8 cellular contexts compared by ENCODE assay signal in genomic region chr2:54903736-54904554, GRCh38.
DNase-seq lines count a peak whose midpoint lies in the region; ATAC-seq and TF ChIP-seq lines count a peak whose summit lies in the region.

No MANE protein-coding gene starts in this region.

- DNase-seq in A673 (ENCODE audit: low spot score) (peak; percentile 96), HS-5 (ENCODE audit: low read depth) (peak; percentile 98), colonic mucosa (peak; percentile 54), pulmonary artery endothelial cell (ENCODE audit: low read depth, low spot score) (peak; percentile 79), NCI-H2227 (lab: John Stamatoyannopoulos, UW; ENCODE audit: unreplicated experiment) (no peak)
- no peak for DNase-seq in effector CD8-positive, alpha-beta T cell (lab: John Stamatoyannopoulos, UW)

- BruUV-seq in A673 (replicated peaks; lab: Mats Ljungman, UMichigan): no TSS peak

- no peaks in the 10 kb centered on the region for H3K36me3 ChIP-seq in A673 (ENCODE audit: insufficient read depth, low read length, poor library complexity, severe bottlenecking)
- H3K36me3 ChIP-seq in colonic mucosa: no peaks in the 10 kb centered on the region

- no peak for TF ChIP-seq POLR2A in GM18505 (IDR thresholded peaks at IDR 0.05; ENCODE audit: borderline replicate concordance, extremely low read depth, insufficient read depth, insufficient read length)

- intact Hi-C loops in A673 (cut with micrococcal nuclease; ENCODE audit: unreplicated experiment) (loop anchor here (5.0 kb wide), 1 partner anchor 143 kb away; no protein-coding TSS in a partner anchor), colonic mucosa (cut with DNase I) (loop anchor here (5.0 kb wide), 2 partner anchors 108 to 273 kb away; no protein-coding TSS in a partner anchor)

- H3K27me3 ChIP-seq in A673 (replicated peaks; ENCODE audit: insufficient read depth, low read depth, low read length, poor library complexity): no peaks in the 10 kb centered on the region
- H3K27me3 ChIP-seq in colonic mucosa: no peaks in the 10 kb centered on the region

- ATAC-seq in activated CD4-positive, CD25-positive, alpha-beta regulatory T cell treated with anti-CD3 and anti-CD28 coated beads, Interleukin-2, amount 50 U/mL, for 24 hours: peak; percentile 99 to 100
- no peak for ATAC-seq in GM18505 (IDR thresholded peaks at IDR 0.05; ENCODE audit: unreplicated experiment)

- no peak overlapping the region for H3K4me3 ChIP-seq in A673 (ENCODE audit: low read depth, low read length, poor library complexity, severe bottlenecking)
- H3K4me3 ChIP-seq in colonic mucosa: no peak overlapping the region

- peak overlapping the region; percentile 16 for H3K27ac ChIP-seq in A673 (ENCODE audit: low read depth, low read length, poor library complexity, severe bottlenecking)
- H3K27ac ChIP-seq in colonic mucosa: peak overlapping the region; percentile 85

- CTCF ChIA-PET in A673 (lab: Charles Lee): no interaction called here

- POLR2A ChIA-PET in A673 (lab: Charles Lee; ENCODE audit: low non-redundant PET): interaction anchor here (0.6 kb wide), 1 partner anchor 616 kb away, joined by 3 read pairs; the partner anchor contains the start of gene CFAP36

- H3K9me3 ChIP-seq in A673 (ENCODE audit: low read depth, low read length, poor library complexity, severe bottlenecking) (no peaks in the 10 kb centered on the region), colonic mucosa (no peaks in the 10 kb centered on the region)

- peak overlapping the region in 1 of 2 donors; percentile 16 for H3K9ac ChIP-seq in colonic mucosa (ENCODE audit: low read depth in 2 of 2, low read length in 2 of 2)

- peaks cover 14% of the 10 kb centered on the region for H3K4me1 ChIP-seq in A673 (ENCODE audit: insufficient read depth, low read length, poor library complexity, severe bottlenecking)
- H3K4me1 ChIP-seq in colonic mucosa: no peaks in the 10 kb centered on the region

- TF ChIP-seq CTCF in A673 (conservative IDR thresholded peaks at IDR 0.05; ENCODE audit: low read depth, low read length): no peak
- TF ChIP-seq CTCF in colonic mucosa (IDR thresholded peaks at IDR 0.05): no peak

Comparison
In these comparisons a context has a peak if more than half of its experiments do, and no peak if none do; other contexts are left out.
1. DNase-seq: peak in A673 (single experiment), HS-5 (single experiment), colonic mucosa (single experiment) and pulmonary artery endothelial cell (single experiment); none in NCI-H2227 (single experiment) and effector CD8-positive, alpha-beta T cell (single experiment).